Comparison of ENCODE assay signal across 14 cellular contexts in the genomic region with DNA sequence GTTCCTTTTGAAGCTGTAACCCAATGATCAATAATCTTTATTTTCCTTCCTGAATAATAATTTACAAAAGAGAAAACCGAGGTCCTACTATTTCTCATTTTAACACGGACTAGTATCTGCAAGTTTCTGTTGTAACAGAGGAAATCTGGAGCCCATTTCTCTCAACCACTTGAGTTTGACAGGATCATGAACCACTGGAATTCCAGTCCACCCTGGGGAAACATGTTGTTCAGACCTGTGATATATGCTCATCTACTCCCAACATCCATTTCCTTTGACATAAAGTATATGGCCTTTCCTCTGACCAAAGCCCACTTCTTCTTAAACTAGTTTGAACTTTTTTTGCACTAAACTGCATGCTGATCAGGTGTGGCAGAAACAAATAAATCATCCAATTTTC. TPM values are rescaled to one million over a fixed set of nuclear protein-coding genes. Genes with fewer than 3 reads are reported as not detected.
DNase-seq lines count a peak whose midpoint lies in the region; ATAC-seq and TF ChIP-seq lines count a peak whose summit lies in the region.
"Had no signal": no experiment of that assay in that cellular context is flagged by ENCODE, and none has a peak within 500 bp of the region (broad histone marks: within the 10 kb centered on the region; RNA-seq: fewer than 3 reads in every experiment).

No MANE protein-coding gene starts in this region.

- DNase-seq in cardiac muscle cell (ENCODE audit: low read depth in 1 of 2, low spot score in 1 of 2) = peak in 1 of 2 donors; percentile 66
- DNase-seq in left ventricle myocardium superior = no peak
- DNase-seq in NCI-H2171 treated with DMSO at 0.1 percent for 48 hours (lab: John Stamatoyannopoulos, UW) = peak; percentile 92
- peak; percentile 42 for DNase-seq in mesenchymal stem cell
- DNase-seq in esophagus muscularis mucosa (ENCODE audit: extremely low spot score) = no peak
- no peak for DNase-seq in NCI-H187 treated with DMSO at 0.1 percent for 48 hours (lab: John Stamatoyannopoulos, UW)
- no peak for DNase-seq in aorta
- DNase-seq: BE2C; CD4-positive, alpha-beta memory T cell; DND-41; GDM1; GOT3; H9 had no signal

- H3K23ac ChIP-seq in mesenchymal stem cell (ENCODE audit: low read length in 2 of 2) = no peak overlapping the region

- H3K27ac ChIP-seq in cardiac muscle cell = peak overlapping the region; percentile 1
- no peak overlapping the region for H3K27ac ChIP-seq in mesenchymal stem cell (ENCODE audit: low read length, poor library complexity, severe bottlenecking)
- H3K27ac ChIP-seq in esophagus muscularis mucosa (replicated peaks in 1 of 4) = no peak overlapping the region
- H3K27ac ChIP-seq in aorta (ENCODE audit: low read depth in 1 of 2, low read length in 2 of 2) = no peak overlapping the region
- H3K27ac ChIP-seq: C4-2B had no signal

- no peak overlapping the region for H3K18ac ChIP-seq in mesenchymal stem cell (ENCODE audit: low read depth in 1 of 2, low read length in 2 of 2)

- no peak for TF ChIP-seq POLR2A in esophagus muscularis mucosa (IDR thresholded peaks at IDR 0.05; ENCODE audit: low read depth)

- H3K27me3 ChIP-seq in cardiac muscle cell (no peaks in the 10 kb centered on the region), mesenchymal stem cell (ENCODE audit: control insufficient read depth in 1 of 2, insufficient read depth in 1 of 2, low read length in 2 of 2) (peaks cover 0 to 4% of the 10 kb centered on the region in 2 experiments), esophagus muscularis mucosa (no peaks in the 10 kb centered on the region), aorta (ENCODE audit: control insufficient read depth in 1 of 2, insufficient read depth in 2 of 2, low read length in 1 of 2) (no peaks in the 10 kb centered on the region)
- H3K27me3 ChIP-seq: BE2C had no signal

- WGBS in mesenchymal stem cell = 1% methylated on average over 2 of the region's 2 CpGs
- WGBS in esophagus muscularis mucosa = 73% methylated on average over 2 of the region's 2 CpGs
- WGBS in aorta, 2 donors = 84 to 86% methylated on average over 2 of the region's 2 CpGs

- H3K36me3 ChIP-seq in cardiac muscle cell (no peaks in the 10 kb centered on the region), mesenchymal stem cell (ENCODE audit: control insufficient read depth in 1 of 2, insufficient read depth in 2 of 2, low read depth in 1 of 2, low read length in 2 of 2) (no peaks in the 10 kb centered on the region), esophagus muscularis mucosa (no peaks in the 10 kb centered on the region), aorta (ENCODE audit: control insufficient read depth in 1 of 2, insufficient read depth in 2 of 2, low read length in 1 of 2) (no peaks in the 10 kb centered on the region)
- H3K36me3 ChIP-seq: BE2C had no signal

- H4K8ac ChIP-seq in mesenchymal stem cell (ENCODE audit: low read length) = no peak overlapping the region

- H2BK120ac ChIP-seq in mesenchymal stem cell (ENCODE audit: low read depth, low read length) = no peak overlapping the region

- no peak for TF ChIP-seq CTCF in cardiac muscle cell (IDR thresholded peaks at IDR 0.05; ENCODE audit: low read depth, low read length)
- TF ChIP-seq CTCF in esophagus muscularis mucosa (IDR thresholded peaks at IDR 0.05) = no peak

- no peaks in the 10 kb centered on the region for H3K79me1 ChIP-seq in mesenchymal stem cell (replicated peaks; ENCODE audit: low read length, poor library complexity, severe bottlenecking)

- H3K9me3 ChIP-seq in cardiac muscle cell (ENCODE audit: low read depth) (no peaks in the 10 kb centered on the region), mesenchymal stem cell (ENCODE audit: control insufficient read depth, low read length) (no peaks in the 10 kb centered on the region), esophagus muscularis mucosa (no peaks in the 10 kb centered on the region), aorta (ENCODE audit: control insufficient read depth, low read length) (no peaks in the 10 kb centered on the region)
- H3K9me3 ChIP-seq: BE2C had no signal

- intact Hi-C loops in left ventricle myocardium superior (cut with micrococcal nuclease) = no loop called here
- intact Hi-C loops in esophagus muscularis mucosa (cut with DNase I) = no loop called here
- intact Hi-C loops in aorta (cut with DNase I) = no loop called here

- H3K4ac ChIP-seq in mesenchymal stem cell (ENCODE audit: low read depth in 1 of 2, low read length in 2 of 2) = no peak overlapping the region

- H3K4me3 ChIP-seq in cardiac muscle cell (no peak overlapping the region), mesenchymal stem cell (ENCODE audit: insufficient read depth in 1 of 2, low read depth in 1 of 2, low read length in 2 of 2) (no peak overlapping the region), esophagus muscularis mucosa (no peak overlapping the region), aorta (ENCODE audit: low read length in 2 of 2) (no peak overlapping the region)

- ATAC-seq in left ventricle myocardium superior (no peak), aorta (ENCODE audit: low FRiP score) (no peak)

- no peak overlapping the region for H3K4me2 ChIP-seq in mesenchymal stem cell (ENCODE audit: low read length, poor library complexity, severe bottlenecking)

- no peak overlapping the region for H3K9ac ChIP-seq in mesenchymal stem cell (ENCODE audit: low read length)

- no peak for TF ChIP-seq EP300 in esophagus muscularis mucosa (IDR thresholded peaks at IDR 0.05)

- no peak overlapping the region for H4K91ac ChIP-seq in mesenchymal stem cell (ENCODE audit: low read length)

- H2AK5ac ChIP-seq in mesenchymal stem cell (ENCODE audit: low read length, severe bottlenecking) = no peak overlapping the region

- H3K14ac ChIP-seq in mesenchymal stem cell (ENCODE audit: low read length in 2 of 2) = no peak overlapping the region

- no peak overlapping the region for H2BK12ac ChIP-seq in mesenchymal stem cell (ENCODE audit: low read length in 2 of 2)

- H2BK15ac ChIP-seq in mesenchymal stem cell (ENCODE audit: low read depth, poor library complexity, severe bottlenecking) = no peak overlapping the region

- H2AFZ ChIP-seq in mesenchymal stem cell (ENCODE audit: low read depth, low read length) = no peak overlapping the region

- H2BK5ac ChIP-seq in mesenchymal stem cell (ENCODE audit: low read depth, low read length, poor library complexity, severe bottlenecking) = no peak overlapping the region

- peaks cover 7% of the 10 kb centered on the region for H3K4me1 ChIP-seq in cardiac muscle cell (ENCODE audit: low read depth)
- H3K4me1 ChIP-seq in mesenchymal stem cell (ENCODE audit: control insufficient read depth, insufficient read depth, low read depth, low read length) = no peaks in the 10 kb centered on the region
- H3K4me1 ChIP-seq in esophagus muscularis mucosa = no peaks in the 10 kb centered on the region
- H3K4me1 ChIP-seq in aorta (ENCODE audit: control insufficient read depth in 1 of 2, insufficient read depth in 2 of 2, low read length in 2 of 2) = peaks cover 0 to 1% of the 10 kb centered on the region in 2 donors
- H3K4me1 ChIP-seq: BE2C had no signal

RNA-seq across cellular contexts. Expression of a gene that starts 48.0 kb away (rescaled TPM):
- total RNA-seq in cardiac muscle cell = 30.1 and 34.2 TPM in 2 replicates
- 33.9 and 43.4 TPM in 2 replicates for polyA plus RNA-seq in cardiac muscle cell
- 111 TPM for total RNA-seq in left ventricle myocardium superior
- 10.1 TPM for polyA plus RNA-seq in mesenchymal stem cell (2013, experiment 1 of 2)
- 11.0 TPM for polyA plus RNA-seq in mesenchymal stem cell (2013, experiment 2 of 2)
- total RNA-seq in esophagus muscularis mucosa = 100 to 1,000 TPM in 1 of 4 donors, 10 to 100 TPM in 3; 64.3 to 110 (median 72.5) TPM
- 10 to 100 TPM; 83.7 to 93.3 TPM for total RNA-seq in aorta
- polyA plus RNA-seq in aorta = 10 to 100 TPM; 10.4 to 38.0 TPM

Comparison
In these comparisons a context has a peak if more than half of its experiments do, and no peak if none do; other contexts are left out.
1. DNase-seq: peak in NCI-H2171 treated with DMSO at 0.1 percent for 48 hours (single experiment) and mesenchymal stem cell (single experiment); none in left ventricle myocardium superior (single experiment), esophagus muscularis mucosa (single experiment), NCI-H187 treated with DMSO at 0.1 percent for 48 hours (single experiment) and aorta (0 of 2).